In the genomic region with DNA sequence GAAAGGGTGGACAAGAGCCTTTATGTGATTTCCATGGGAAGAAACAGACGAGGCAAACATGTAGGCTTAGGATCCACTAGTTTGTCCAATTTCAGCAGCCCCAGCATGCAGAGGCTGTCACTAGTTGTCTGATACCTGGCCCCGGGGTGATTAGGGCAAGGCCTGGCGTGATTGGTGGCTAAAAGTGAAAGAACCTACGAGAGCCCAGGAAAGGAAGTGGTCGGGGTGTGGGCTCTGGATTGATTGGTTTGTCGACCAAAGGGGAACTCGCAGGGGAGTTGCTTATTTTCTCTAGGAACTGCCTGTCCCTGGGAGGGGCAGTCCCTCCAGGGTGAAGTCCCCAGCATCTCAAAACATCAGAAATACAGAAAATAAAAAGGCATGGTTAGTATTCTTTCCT, we compare ENCODE assay signal across 8 cellular contexts.
A peak's percentile ranks its signal among the peaks of the same experiment; 100 is the strongest.
DNase-seq lines count a peak whose midpoint lies in the region; ATAC-seq, FAIRE-seq and TF ChIP-seq lines count a peak whose summit lies in the region.

No MANE protein-coding gene starts in this region.

- peak overlapping the region in 3 of 6 donors; percentile 6 to 74 (median 33) for H3K27ac Mint-ChIP-seq in naive B cell

- DNase-seq in GM12864 (ENCODE audit: low read depth) = peak; percentile 70
- peak; percentile 82 for DNase-seq in H54 (ENCODE audit: insufficient read length, low spot score)
- peak; percentile 59 for DNase-seq in NAMALWA (ENCODE audit: low spot score)
- peak; percentile 18 for DNase-seq in activated T-cell treated with anti-CD3 and anti-CD28 coated beads for 48 hours (ENCODE audit: low read depth)
- peak; percentile 41 for DNase-seq in naive B cell
- no peak for DNase-seq in hippocampal formation (lab: John Stamatoyannopoulos, UW)
- no peak for DNase-seq in cerebellar cortex (ENCODE audit: low spot score)

- H3K4me3 ChIP-seq in GM12864 (ENCODE audit: low read depth, low read length) (no peak overlapping the region), gastroesophageal sphincter (no peak overlapping the region)

- H3K36me3 ChIP-seq in gastroesophageal sphincter = no peaks in the 10 kb centered on the region

- H3K27me3 Mint-ChIP-seq in naive B cell = peaks cover 0 to 9% (median 4%) of the 10 kb centered on the region in 3 donors

- TF ChIP-seq CTCF in GM12864 (IDR thresholded peaks at IDR 0.05; ENCODE audit: low read depth, low read length, missing control alignments) (no peak), gastroesophageal sphincter (IDR thresholded peaks at IDR 0.05) (no peak)

- H3K9me3 ChIP-seq in gastroesophageal sphincter = no peaks in the 10 kb centered on the region

- no peak for TF ChIP-seq POLR2A in H54 (IDR thresholded peaks at IDR 0.05; ENCODE audit: low read depth, low read length)
- no peak for TF ChIP-seq POLR2A in gastroesophageal sphincter (IDR thresholded peaks at IDR 0.05)

- H3K36me3 Mint-ChIP-seq in naive B cell = no peaks in the 10 kb centered on the region

- TF ChIP-seq EP300 in gastroesophageal sphincter (IDR thresholded peaks at IDR 0.05) = no peak

- H3K4me1 ChIP-seq in gastroesophageal sphincter = no peaks in the 10 kb centered on the region

- peak; percentile 71 to 78 for ATAC-seq in naive B cell (ENCODE audit: low read depth in 2 of 2)
- ATAC-seq in gastroesophageal sphincter = no peak

- peak; percentile 64 for FAIRE-seq in H54 (lab: Jason Lieb, UNC)

- peaks cover 67% of the 10 kb centered on the region for H3K27me3 ChIP-seq in gastroesophageal sphincter

- H3K4me3 Mint-ChIP-seq in naive B cell = peak overlapping the region in 6 of 8 donors; percentile 10 to 76 (median 34)

- H3K4me1 Mint-ChIP-seq in naive B cell = peaks cover 0 to 5% (median 3%) of the 10 kb centered on the region in 3 donors

- 11 to 24% methylated on average over 7 of the region's 7 CpGs for WGBS in gastroesophageal sphincter (ENCODE audit: low coverage in 1 of 2), 2 donors

- H3K27ac ChIP-seq in gastroesophageal sphincter = no peak overlapping the region

- H3K9me3 Mint-ChIP-seq in naive B cell = peaks cover 1 to 16% (median 3%) of the 10 kb centered on the region in 7 donors

Comparison
In these comparisons a context has a peak if more than half of its experiments do, and no peak if none do; other contexts are left out.
1. DNase-seq: peak in GM12864 (single experiment), H54 (single experiment), NAMALWA (single experiment), activated T-cell treated with anti-CD3 and anti-CD28 coated beads for 48 hours (single experiment) and naive B cell (single experiment); none in hippocampal formation (0 of 2) and cerebellar cortex (single experiment).